1 cellular context compared by ENCODE assay signal in the genomic region with DNA sequence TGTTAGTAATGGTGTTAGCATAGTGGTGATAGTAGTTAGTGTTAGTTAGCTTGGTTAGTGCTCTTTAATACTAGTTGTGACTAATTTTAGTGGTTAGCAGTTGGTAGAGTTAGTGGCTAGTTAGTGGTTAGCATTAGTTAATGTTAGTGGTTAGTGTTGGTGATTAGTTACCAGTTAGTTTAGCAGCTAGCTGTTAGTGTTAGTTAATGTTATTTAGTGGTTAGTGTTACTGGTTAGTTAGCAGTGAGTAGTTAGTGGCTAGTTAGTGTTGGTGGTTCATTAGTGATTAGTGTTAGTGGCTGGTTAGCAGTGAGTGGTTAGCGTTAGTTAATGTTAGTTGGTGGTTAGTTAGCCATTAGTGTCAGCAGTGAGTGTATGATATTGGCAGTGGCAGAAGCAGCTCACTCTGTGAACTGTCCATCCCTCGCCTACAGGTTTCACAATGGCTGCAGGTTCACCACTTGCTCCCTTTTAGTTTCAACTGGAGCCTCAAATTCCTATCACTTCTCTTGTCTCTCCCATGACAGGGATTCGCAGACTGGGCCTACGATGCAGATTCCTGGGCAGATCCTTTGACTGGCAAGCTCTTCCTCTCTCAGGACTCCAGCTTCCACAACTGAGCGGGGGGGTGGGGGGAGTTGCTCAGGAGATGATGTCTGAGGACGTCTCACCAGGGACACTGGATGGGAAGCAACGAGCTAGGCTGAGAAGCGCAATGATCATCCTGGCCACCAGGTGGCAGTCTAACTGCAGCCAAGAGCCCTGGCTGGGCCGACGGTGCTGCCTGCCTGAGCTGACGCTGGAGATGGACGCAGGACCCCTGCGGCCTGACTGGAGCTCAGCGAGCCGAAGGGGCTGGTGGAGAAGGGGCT.
TF ChIP-seq lines count a peak whose summit lies in the region.

No MANE protein-coding gene starts in this region.

TF ChIP-seq in GM23338, 12 proteins besides CTCF, POLR2A, EP300 and RAD21 (continued from another document):
- TF ChIP-seq ZNF462 (CRISPR knock-in tag; IDR thresholded peaks at IDR 0.05), result no peak
- TF ChIP-seq REST (IDR thresholded peaks at IDR 0.05; ENCODE audit: unreplicated experiment), result no peak
- TF ChIP-seq STAT1 (IDR thresholded peaks at IDR 0.05; ENCODE audit: unreplicated experiment), result no peak
TF ChIP-seq in GM23338: peak in this region for 1.
